28 cellular contexts compared by ENCODE assay signal in genomic region chr6:42300185-42300584, GRCh38.
"Had no signal": no experiment of that assay in that cellular context is flagged by ENCODE, and none has a peak within 500 bp of the region (broad histone marks: within the 10 kb centered on the region; RNA-seq: fewer than 3 reads in every experiment).

No MANE protein-coding gene starts in this region.

- H3K27ac Mint-ChIP-seq: mesothelial cell of epicardium, nephron progenitor cell, neural progenitor cell, progenitor cell of endocrine pancreas had no signal

- DNase-seq: hypothalamus; immature natural killer cell; left colon; left lung; lower lobe of right lung; mesendoderm; naive B cell; natural killer cell; nephron progenitor cell; occipital lobe; right lobe of liver; stimulated activated CD4-positive, alpha-beta T cell treated with anti-CD3 and anti-CD28 coated beads, Interleukin-12 subunit alpha, Interleukin-12 subunit beta, amount 100 ng/mL, for 4 hours; stimulated activated CD4-positive, alpha-beta T cell treated with anti-CD3 and anti-CD28 coated beads, Interleukin-15, amount 100 ng/mL, for 24 hours; stimulated activated CD4-positive, alpha-beta T cell treated with anti-CD3 and anti-CD28 coated beads, Interleukin-2, amount 100 ng/mL, for 24 hours; stimulated activated CD4-positive, alpha-beta T cell treated with anti-CD3 and anti-CD28 coated beads, Interleukin-4, amount 100 ng/mL, for 1 hour; stimulated activated naive CD4-positive, alpha-beta T cell; tibial artery; upper lobe of right lung had no signal

- H3K27ac ChIP-seq: left lung, lower lobe of right lung, neural progenitor cell, neutrophil, parathyroid adenoma, right atrium auricular region, right lobe of liver, skin epidermis, suprapubic skin, thoracic aorta, tibial artery, upper lobe of right lung had no signal

- H3K9me3 ChIP-seq: left lung, lower lobe of right lung, neutrophil, right atrium auricular region, right lobe of liver, suprapubic skin, thoracic aorta, tibial artery, upper lobe of right lung had no signal

- H3K4me3 ChIP-seq: left lung, lower lobe of right lung, neural progenitor cell, right atrium auricular region, right lobe of liver, skin epidermis, suprapubic skin, thoracic aorta, tibial artery, upper lobe of right lung had no signal

- H3K9me3 Mint-ChIP-seq: immature natural killer cell; mesothelial cell of epicardium; naive B cell; natural killer cell; nephron progenitor cell; neural progenitor cell; stimulated activated naive CD8-positive, alpha-beta T cell treated with anti-CD3 and anti-CD28 coated beads, Interleukin-15, Interleukin-2, amounts not matched to agents 100 ng/mL and 50 ng/mL, for 24 hours had no signal

- H3K4me1 ChIP-seq: lower lobe of right lung, neural progenitor cell, right lobe of liver, tibial artery, upper lobe of right lung had no signal

- H3K27me3 Mint-ChIP-seq: stimulated activated naive CD8-positive, alpha-beta T cell treated with anti-CD3 and anti-CD28 coated beads, Interleukin-15, Interleukin-2, amounts not matched to agents 100 ng/mL and 50 ng/mL, for 24 hours had no signal

- H3K4me3 Mint-ChIP-seq: immature natural killer cell; mesothelial cell of epicardium; naive B cell; natural killer cell; nephron progenitor cell; neural progenitor cell; stimulated activated naive CD8-positive, alpha-beta T cell treated with anti-CD3 and anti-CD28 coated beads, Interleukin-15, Interleukin-2, amounts not matched to agents 100 ng/mL and 50 ng/mL, for 24 hours had no signal

- H3K4me1 Mint-ChIP-seq: naive B cell had no signal

- H3K36me3 Mint-ChIP-seq: naive B cell had no signal

- ATAC-seq: left lung, lower lobe of right lung, natural killer cell, right lobe of liver, upper lobe of right lung had no signal

- H3K27me3 ChIP-seq: left lung, neural progenitor cell, neutrophil, right atrium auricular region, right lobe of liver, suprapubic skin, tibial artery, upper lobe of right lung had no signal

- H3K36me3 ChIP-seq: left lung, neural progenitor cell, right atrium auricular region, right lobe of liver, suprapubic skin, thoracic aorta, upper lobe of right lung had no signal
